In genomic region chr10:23314835-23315239, GRCh38 we compare ENCODE assay signal across 8 cellular contexts. TPM values are rescaled to one million over a fixed set of nuclear protein-coding genes. Genes with fewer than 3 reads are reported as not detected.
A peak's percentile ranks its signal among the peaks of the same experiment; 100 is the strongest.
DNase-seq lines count a peak whose midpoint lies in the region; ATAC-seq and TF ChIP-seq lines count a peak whose summit lies in the region.

No MANE protein-coding gene starts in this region.

- DNase-seq in COLO829 (ENCODE audit: low spot score) (peak; percentile 38), NCI-H146 treated with DMSO at 0.1 percent for 48 hours (lab: John Stamatoyannopoulos, UW; ENCODE audit: unreplicated experiment) (peak; percentile 32), WERI-Rb-1 (peak; percentile 8), epithelial cell of esophagus (ENCODE audit: low read depth) (peak; percentile 87), myocyte (ENCODE audit: low read depth) (peak; percentile 84), uterus (peak in 1 of 2 donors; percentile 47)

- H3K36me3 ChIP-seq in WERI-Rb-1 (no peaks in the 10 kb centered on the region), uterus (no peaks in the 10 kb centered on the region)

- H3K27me3 ChIP-seq in WERI-Rb-1 (ENCODE audit: insufficient read depth, low read depth, severe bottlenecking) (no peaks in the 10 kb centered on the region), uterus (no peaks in the 10 kb centered on the region)

- ATAC-seq in GM19463 (IDR thresholded peaks at IDR 0.05; ENCODE audit: unreplicated experiment) (peak; percentile 51), HG03520 (IDR thresholded peaks at IDR 0.05; ENCODE audit: unreplicated experiment) (no peak)

- TF ChIP-seq POLR2A in uterus (IDR thresholded peaks at IDR 0.05): no peak

- H3K9me3 ChIP-seq in WERI-Rb-1 (ENCODE audit: severe bottlenecking) (no peaks in the 10 kb centered on the region), uterus (no peaks in the 10 kb centered on the region)

- H3K4me1 ChIP-seq in uterus: no peaks in the 10 kb centered on the region

- TF ChIP-seq CTCF in WERI-Rb-1 (IDR thresholded peaks at IDR 0.05; ENCODE audit: low read depth, low read length): 0 out of 2 replicates have a peak, but pooled peaks have one; percentile 12
- peak; percentile 60 for TF ChIP-seq CTCF in epithelial cell of esophagus (IDR thresholded peaks at IDR 0.05; ENCODE audit: insufficient read depth, low read depth, low read length, missing control alignments)
- TF ChIP-seq CTCF in uterus (IDR thresholded peaks at IDR 0.05): peak; percentile 60 to 71 (median 69)

- H3K27ac ChIP-seq in WERI-Rb-1 (no peak overlapping the region), uterus (no peak overlapping the region)

- H3K4me3 ChIP-seq in WERI-Rb-1 (ENCODE audit: low read depth, low read length): no peak overlapping the region
- H3K4me3 ChIP-seq in epithelial cell of esophagus (ENCODE audit: low read length): no peak overlapping the region
- H3K4me3 ChIP-seq in uterus: no peak overlapping the region

- intact Hi-C loops in uterus (cut with DNase I; ENCODE audit: low total_unique reads): loop anchor here (10.0 kb wide), 1 partner anchor 210 kb away; no protein-coding TSS in a partner anchor

RNA-seq across cellular contexts. Expression of gene C10orf67, which starts 29.8 kb away (rescaled TPM):
- not detected in 2 replicates for total RNA-seq in myocyte
- not detected for polyA plus RNA-seq in myocyte (2012)
- total RNA-seq in uterus: under 1 TPM in 1 of 4 donors, not detected in 3; 0.21 TPM

Comparison
In these comparisons a context has a peak if more than half of its experiments do, and no peak if none do; other contexts are left out.
1. CTCF ChIP-seq: peak in every context shown above with its lines; median percentile 69 in uterus; 60 in epithelial cell of esophagus; 12 in WERI-Rb-1.